In the genomic region with DNA sequence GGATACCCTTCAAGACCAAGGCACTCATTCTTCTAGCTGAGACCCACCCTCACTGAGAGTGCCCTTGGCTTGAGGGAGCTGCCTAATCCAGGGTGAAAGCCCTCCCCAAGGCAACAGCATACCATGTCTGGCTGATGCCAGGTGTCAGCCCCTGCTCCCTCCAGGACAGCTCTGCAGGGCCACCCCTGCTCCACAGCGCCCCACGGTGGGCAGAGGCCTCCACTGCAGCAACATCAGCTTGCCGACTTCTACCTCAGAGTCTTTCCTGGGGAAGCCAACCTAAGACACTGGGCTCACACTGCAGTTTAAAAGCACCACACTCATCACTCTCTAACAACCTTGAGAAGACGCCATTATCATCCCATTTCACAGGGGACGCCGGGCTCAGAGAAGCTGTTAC, we compare ENCODE assay signal across 8 cellular contexts. TPM values are rescaled to one million over a fixed set of nuclear protein-coding genes. Genes with fewer than 3 reads are reported as not detected.
DNase-seq lines count a peak whose midpoint lies in the region; ATAC-seq and TF ChIP-seq lines count a peak whose summit lies in the region.

No MANE protein-coding gene starts in this region.

- BruUV-seq in mammary epithelial cell (replicated peaks; lab: Mats Ljungman, UMichigan): no TSS peak

- H3K27me3 ChIP-seq in mammary epithelial cell (ENCODE audit: insufficient read depth, low read length): no peaks in the 10 kb centered on the region

- H3K4me3 ChIP-seq in mammary epithelial cell (replicated peaks in 1 of 3; ENCODE audit: insufficient read depth in 1 of 3, low read depth in 2 of 3, low read length in 3 of 3): no peak overlapping the region

- in situ Hi-C loops in mammary epithelial cell (cut with MboI; ENCODE audit: low sequenced_read_pairs in 2 of 2): no loop called here

- no peaks in the 10 kb centered on the region for H3K4me1 ChIP-seq in mammary epithelial cell (ENCODE audit: insufficient read depth, low read length)

- intact Hi-C loops in natural killer cell (cut with micrococcal nuclease): no loop called here
- intact Hi-C loops in mammary epithelial cell (cut with micrococcal nuclease): no loop called here

- no peak overlapping the region for H3K4me2 ChIP-seq in mammary epithelial cell (ENCODE audit: insufficient read depth, low read depth, low read length)

- no peaks in the 10 kb centered on the region for H3K79me2 ChIP-seq in mammary epithelial cell (ENCODE audit: insufficient read depth, low read length)

- TF ChIP-seq CTCF in natural killer cell (IDR thresholded peaks at IDR 0.05) (peak; percentile 52), mammary epithelial cell (conservative IDR thresholded peaks at IDR 0.05 in 1 of 2, IDR thresholded peaks at IDR 0.05 in 1 of 2; ENCODE audit: extremely low read depth in 1 of 2, insufficient read depth in 1 of 2, low read depth in 1 of 2, low read length in 2 of 2) (peak; percentile 59 to 64), nephron (IDR thresholded peaks at IDR 0.05; ENCODE audit: unreplicated experiment in 3 of 3) (peak; percentile 41 to 50 (median 47))

- no peak overlapping the region for H2AFZ ChIP-seq in mammary epithelial cell (ENCODE audit: low read depth, low read length)

- H3K9me3 Mint-ChIP-seq in natural killer cell (no peaks in the 10 kb centered on the region), nephron (no peaks in the 10 kb centered on the region)
- H3K9me3 Mint-ChIP-seq in natural killer cell treated with Interleukin-12 subunit alpha and Interleukin-12 subunit beta and Interleukin-15 and Interleukin-18, amount 100 ng/mL, for 72 hours: no peaks in the 10 kb centered on the region

- no peaks in the 10 kb centered on the region for H3K36me3 ChIP-seq in mammary epithelial cell (ENCODE audit: insufficient read depth, low read length)

- dilution Hi-C loops in mammary epithelial cell (cut with HindIII; ENCODE audit: low sequenced_read_pairs): loop anchor here (5.0 kb wide), 2 partner anchors 42 to 48 kb away; no protein-coding TSS in a partner anchor

- H3K27ac ChIP-seq in mammary epithelial cell (ENCODE audit: insufficient read depth, low read depth, low read length): no peak overlapping the region

- no peak overlapping the region for H3K27ac Mint-ChIP-seq in natural killer cell
- no peak overlapping the region for H3K27ac Mint-ChIP-seq in natural killer cell treated with Interleukin-12 subunit alpha and Interleukin-12 subunit beta and Interleukin-15 and Interleukin-18, amount 100 ng/mL, for 72 hours
- H3K27ac Mint-ChIP-seq in nephron: no peak overlapping the region

- no peaks in the 10 kb centered on the region for H4K20me1 ChIP-seq in mammary epithelial cell (ENCODE audit: insufficient read depth, low read length)

- ATAC-seq in natural killer cell (peak; percentile 46 to 63 (median 48)), HG02678 (IDR thresholded peaks at IDR 0.05; ENCODE audit: unreplicated experiment) (no peak)
- ATAC-seq in natural killer cell treated with Interleukin-12 subunit alpha and Interleukin-12 subunit beta and Interleukin-15 and Interleukin-18, amount 100 ng/mL, for 72 hours: no peak

- CTCF ChIA-PET in mammary epithelial cell (lab: Charles Lee; ENCODE audit: low non-redundant PET): interaction anchor here (0.5 to 0.6 kb wide), 2 partner anchors 166 to 176 kb away, joined by 3 to 10 read pairs; no protein-coding TSS in a partner anchor

- H3K4me3 Mint-ChIP-seq in natural killer cell (no peak overlapping the region), nephron (no peak overlapping the region)
- H3K4me3 Mint-ChIP-seq in natural killer cell treated with Interleukin-12 subunit alpha and Interleukin-12 subunit beta and Interleukin-15 and Interleukin-18, amount 100 ng/mL, for 72 hours: no peak overlapping the region

- H3K36me3 Mint-ChIP-seq in natural killer cell (peaks cover 7% of the 10 kb centered on the region), nephron (ENCODE audit: low read depth) (peaks cover 40% of the 10 kb centered on the region)
- H3K36me3 Mint-ChIP-seq in natural killer cell treated with Interleukin-12 subunit alpha and Interleukin-12 subunit beta and Interleukin-15 and Interleukin-18, amount 100 ng/mL, for 72 hours: no peaks in the 10 kb centered on the region

- H3K4me1 Mint-ChIP-seq in natural killer cell: no peaks in the 10 kb centered on the region
- H3K4me1 Mint-ChIP-seq in natural killer cell treated with Interleukin-12 subunit alpha and Interleukin-12 subunit beta and Interleukin-15 and Interleukin-18, amount 100 ng/mL, for 72 hours (ENCODE audit: low read depth in 2 of 2): no peaks in the 10 kb centered on the region
- H3K4me1 Mint-ChIP-seq in nephron: no peaks in the 10 kb centered on the region

- WGBS in mammary epithelial cell (ENCODE audit: low coverage, missing lambda C conversion rate): 57% methylated on average over 6 of the region's 6 CpGs

- no peak overlapping the region for H3K9ac ChIP-seq in mammary epithelial cell (ENCODE audit: insufficient read depth, low read length)

- H3K27me3 Mint-ChIP-seq in natural killer cell (ENCODE audit: low read depth in 2 of 2) (no peaks in the 10 kb centered on the region), nephron (ENCODE audit: low read depth) (no peaks in the 10 kb centered on the region)
- no peaks in the 10 kb centered on the region for H3K27me3 Mint-ChIP-seq in natural killer cell treated with Interleukin-12 subunit alpha and Interleukin-12 subunit beta and Interleukin-15 and Interleukin-18, amount 100 ng/mL, for 72 hours

- DNase-seq in natural killer cell (peak; percentile 25), SHP77 (lab: John Stamatoyannopoulos, UW) (peak; percentile 18 to 38), mammary epithelial cell (no peak), NCI-H226 (no peak), cerebellum (ENCODE audit: low spot score) (no peak)
- DNase-seq in natural killer cell treated with Interleukin-12 subunit alpha and Interleukin-12 subunit beta and Interleukin-15 and Interleukin-18, amount 100 ng/mL, for 72 hours (ENCODE audit: low spot score): no peak

- no peaks in the 10 kb centered on the region for H3K9me3 ChIP-seq in mammary epithelial cell (replicated peaks; ENCODE audit: insufficient read depth, low read length)

RNA-seq across cellular contexts. Expression of a gene that starts 29.0 kb away (rescaled TPM):
- 1 to 10 TPM; 4.4 to 6.5 (median 6.0) TPM for total RNA-seq in natural killer cell
- total RNA-seq in natural killer cell treated with Interleukin-12 subunit alpha and Interleukin-12 subunit beta and Interleukin-15 and Interleukin-18, amount 100 ng/mL, for 72 hours: 1 to 10 TPM in 1 of 2 donors, under 1 TPM in 1; 0.95 to 2.6 TPM
- 10 to 100 TPM in 1 of 2 donors, 1 to 10 TPM in 1; 3.6 to 12.0 TPM for total RNA-seq in mammary epithelial cell
- polyA plus RNA-seq in mammary epithelial cell: 3.3 TPM
- polyA minus RNA-seq in mammary epithelial cell: 5.2 TPM
- total RNA-seq in cerebellum: 26.4 TPM

RNA-seq across cellular contexts. Expression of a gene that starts 45.3 kb away (rescaled TPM):
- total RNA-seq in natural killer cell (10 to 100 TPM; 37.1 to 48.5 (median 47.6) TPM), mammary epithelial cell (10 to 100 TPM; 69.8 to 80.0 TPM), cerebellum (24.5 TPM)
- total RNA-seq in natural killer cell treated with Interleukin-12 subunit alpha and Interleukin-12 subunit beta and Interleukin-15 and Interleukin-18, amount 100 ng/mL, for 72 hours: 10 to 100 TPM; 34.5 to 64.0 TPM
- polyA plus RNA-seq in mammary epithelial cell: 64.2 TPM
- polyA minus RNA-seq in mammary epithelial cell: 37.8 TPM

RNA-seq across cellular contexts. Expression of a gene that starts 50.3 kb away (rescaled TPM):
- 1 to 10 TPM in 1 of 3 donors, under 1 TPM in 1, not detected in 1; 0.28 to 1.2 TPM for total RNA-seq in natural killer cell
- total RNA-seq in natural killer cell treated with Interleukin-12 subunit alpha and Interleukin-12 subunit beta and Interleukin-15 and Interleukin-18, amount 100 ng/mL, for 72 hours: not detected
- total RNA-seq in mammary epithelial cell: 1 to 10 TPM; 2.0 to 3.7 TPM
- 2.6 TPM for polyA plus RNA-seq in mammary epithelial cell
- 4.9 TPM for polyA minus RNA-seq in mammary epithelial cell
- 0.91 TPM for total RNA-seq in cerebellum

Comparison
In these comparisons a context has a peak if more than half of its experiments do, and no peak if none do; other contexts are left out.
1. ATAC-seq: peak in natural killer cell (3 of 3); none in natural killer cell treated with Interleukin-12 subunit alpha and Interleukin-12 subunit beta and Interleukin-15 and Interleukin-18, amount 100 ng/mL, for 72 hours (0 of 2) and HG02678 (single experiment).
2. DNase-seq: peak in natural killer cell (single experiment) and SHP77 (2 of 2); none in natural killer cell treated with Interleukin-12 subunit alpha and Interleukin-12 subunit beta and Interleukin-15 and Interleukin-18, amount 100 ng/mL, for 72 hours (single experiment), mammary epithelial cell (single experiment), NCI-H226 (single experiment) and cerebellum (single experiment).
3. Peak in every context shown above with its lines, with median percentiles within 50 percentile points of each other: CTCF ChIP-seq.